In genomic region chr7:18289801-18290200, GRCh38 we compare ENCODE assay signal across 13 cellular contexts.
A peak's percentile ranks its signal among the peaks of the same experiment; 100 is the strongest.
DNase-seq lines count a peak whose midpoint lies in the region; ATAC-seq and TF ChIP-seq lines count a peak whose summit lies in the region.
"Had no signal": no experiment of that assay in that cellular context is flagged by ENCODE, and none has a peak within 500 bp of the region (broad histone marks: within the 10 kb centered on the region; RNA-seq: fewer than 3 reads in every experiment).

No MANE protein-coding gene starts in this region.

- H3K4me1 Mint-ChIP-seq in IgD-negative memory B cell: peaks cover 22 to 47% (median 36%) of the 10 kb centered on the region in 3 donors
- H3K4me1 Mint-ChIP-seq in activated CD8-positive, alpha-beta memory T cell treated with anti-CD3 and anti-CD28 coated beads, Interleukin-2, amount 10 ng/mL, durations not matched to agents 7 days and 5 days: peaks cover 14% of the 10 kb centered on the region
- H3K4me1 Mint-ChIP-seq: endodermal cell had no signal

- peaks cover 7% of the 10 kb centered on the region; the same call in 1 of the 2 replicates for H3K4me1 ChIP-seq in DND-41 (ENCODE audit: insufficient read depth, low read length)

- H3K79me2 ChIP-seq in DND-41 (ENCODE audit: insufficient read depth, low read length): no peaks in the 10 kb centered on the region

- H3K27me3 Mint-ChIP-seq in IgD-negative memory B cell: peaks cover 1% of the 10 kb centered on the region
- no peaks in the 10 kb centered on the region for H3K27me3 Mint-ChIP-seq in activated CD8-positive, alpha-beta memory T cell treated with anti-CD3 and anti-CD28 coated beads, Interleukin-2, amount 10 ng/mL, durations not matched to agents 7 days and 5 days

- no peaks in the 10 kb centered on the region for H3K36me3 ChIP-seq in DND-41 (ENCODE audit: insufficient read depth, low read length)

- peak overlapping the region in 2 of 3 donors; percentile 9 to 92 for H3K27ac Mint-ChIP-seq in IgD-negative memory B cell
- no peak overlapping the region for H3K27ac Mint-ChIP-seq in activated CD8-positive, alpha-beta memory T cell treated with anti-CD3 and anti-CD28 coated beads, Interleukin-2, amount 10 ng/mL, durations not matched to agents 7 days and 5 days
- H3K27ac Mint-ChIP-seq: CD4-positive, CD25-positive, alpha-beta regulatory T cell; endodermal cell had no signal

- no peak overlapping the region for H2AFZ ChIP-seq in DND-41 (ENCODE audit: low read depth, low read length)

- H3K9me3 Mint-ChIP-seq in IgD-negative memory B cell: peaks cover 0 to 5% (median 0%) of the 10 kb centered on the region in 3 donors
- H3K9me3 Mint-ChIP-seq in activated CD8-positive, alpha-beta memory T cell treated with anti-CD3 and anti-CD28 coated beads, Interleukin-2, amount 10 ng/mL, durations not matched to agents 7 days and 5 days (ENCODE audit: low read depth): no peaks in the 10 kb centered on the region
- H3K9me3 Mint-ChIP-seq: endodermal cell had no signal

- H3K4me2 ChIP-seq in DND-41 (ENCODE audit: insufficient read depth, low read length): no peak overlapping the region

- H3K4me3 ChIP-seq in DND-41 (ENCODE audit: low read depth in 1 of 2, low read length in 2 of 2) (no peak overlapping the region), fibroblast of pulmonary artery (replicated peaks; ENCODE audit: low read depth, low read length) (no peak overlapping the region)

- no peaks in the 10 kb centered on the region for H4K20me1 ChIP-seq in DND-41 (ENCODE audit: insufficient read depth, low read length)

- H3K4me3 Mint-ChIP-seq in IgD-negative memory B cell: peak overlapping the region; percentile 0 to 84 (median 74)
- H3K4me3 Mint-ChIP-seq in activated CD8-positive, alpha-beta memory T cell treated with anti-CD3 and anti-CD28 coated beads, Interleukin-2, amount 10 ng/mL, durations not matched to agents 7 days and 5 days: no peak overlapping the region
- H3K4me3 Mint-ChIP-seq: endodermal cell had no signal

- H3K9me3 ChIP-seq in DND-41 (ENCODE audit: insufficient read depth, low read length, severe bottlenecking): no peaks in the 10 kb centered on the region

- no peak overlapping the region for H3K9ac ChIP-seq in DND-41 (ENCODE audit: low read depth, low read length)

- CTCF ChIA-PET in activated CD8-positive, alpha-beta memory T cell treated with anti-CD3 and anti-CD28 coated beads, Interleukin-2, amount 10 ng/mL, durations not matched to agents 7 days and 5 days (lab: Charles Lee): no interaction called here

- no peak overlapping the region for H3K27ac ChIP-seq in DND-41 (ENCODE audit: low read length)

- no peaks in the 10 kb centered on the region for H3K27me3 ChIP-seq in DND-41 (ENCODE audit: insufficient read depth, low read length, poor library complexity)

- TF ChIP-seq CTCF in DND-41 (IDR thresholded peaks at IDR 0.05; ENCODE audit: borderline replicate concordance, extremely low read depth, low read length, poor library complexity, severe bottlenecking): no peak
- TF ChIP-seq CTCF in fibroblast of pulmonary artery (IDR thresholded peaks at IDR 0.05; ENCODE audit: low read length, missing control alignments): no peak

- DNase-seq in DND-41 (no peak), fibroblast of pulmonary artery (ENCODE audit: low read depth) (peak; percentile 14), NCI-H345 (lab: John Stamatoyannopoulos, UW) (no peak), kidney tubule cell (ENCODE audit: low spot score) (no peak)
- no peak for DNase-seq in activated CD8-positive, alpha-beta memory T cell treated with anti-CD3 and anti-CD28 coated beads, Interleukin-2, amount 10 ng/mL, durations not matched to agents 7 days and 5 days
- DNase-seq: CD4-positive, CD25-positive, alpha-beta regulatory T cell; endodermal cell; left ventricle myocardium superior; nucleus accumbens; stimulated activated naive CD4-positive, alpha-beta T cell had no signal

- ATAC-seq in DND-41 (ENCODE audit: insufficient read depth, low read depth) (peak; percentile 15; the same call in 1 of the 3 replicates), GM19463 (IDR thresholded peaks at IDR 0.05; ENCODE audit: unreplicated experiment) (peak; percentile 11), HG03439 (IDR thresholded peaks at IDR 0.05; ENCODE audit: unreplicated experiment) (no peak)
- ATAC-seq in activated CD8-positive, alpha-beta memory T cell treated with anti-CD3 and anti-CD28 coated beads, Interleukin-2, amount 10 ng/mL, durations not matched to agents 7 days and 5 days: no peak

- no peaks in the 10 kb centered on the region for H3K36me3 Mint-ChIP-seq in IgD-negative memory B cell
- no peaks in the 10 kb centered on the region for H3K36me3 Mint-ChIP-seq in activated CD8-positive, alpha-beta memory T cell treated with anti-CD3 and anti-CD28 coated beads, Interleukin-2, amount 10 ng/mL, durations not matched to agents 7 days and 5 days
- H3K36me3 Mint-ChIP-seq: CD4-positive, CD25-positive, alpha-beta regulatory T cell had no signal

Comparison
In these comparisons a context has a peak if more than half of its experiments do, and no peak if none do; other contexts are left out.
1. ATAC-seq: peak in DND-41 (single experiment) and GM19463 (single experiment); none in HG03439 (single experiment) and activated CD8-positive, alpha-beta memory T cell treated with anti-CD3 and anti-CD28 coated beads, Interleukin-2, amount 10 ng/mL, durations not matched to agents 7 days and 5 days (single experiment).